ENCODE assay signal across 9 cellular contexts in genomic region chr1:8018492-8019228, GRCh38. TPM values are rescaled to one million over a fixed set of nuclear protein-coding genes. Genes with fewer than 3 reads are reported as not detected.
A peak's percentile ranks its signal among the peaks of the same experiment; 100 is the strongest.
DNase-seq lines count a peak whose midpoint lies in the region; ATAC-seq, FAIRE-seq and TF ChIP-seq lines count a peak whose summit lies in the region.
"Had no signal": no experiment of that assay in that cellular context is flagged by ENCODE, and none has a peak within 500 bp of the region (broad histone marks: within the 10 kb centered on the region; RNA-seq: fewer than 3 reads in every experiment).

No MANE protein-coding gene starts in this region.

- TF ChIP-seq CTCF in astrocyte of the cerebellum (IDR thresholded peaks at IDR 0.05; ENCODE audit: low read depth, low read length, missing control alignments) (no peak), prostate gland (IDR thresholded peaks at IDR 0.05) (no peak), D721Med (IDR thresholded peaks at IDR 0.05; ENCODE audit: insufficient read depth, missing control alignments) (no peak)

- H3K36me3 Mint-ChIP-seq in activated naive CD4-positive, alpha-beta T cell treated with anti-CD3 and anti-CD28 coated beads, Interleukin-2, amount 50 U/mL, for 72 hours: no peaks in the 10 kb centered on the region

- 57% methylated on average over 3 of the region's 3 CpGs for WGBS in prostate gland

- peak overlapping the region; percentile 21; the same call in 1 of the 2 replicates for H3K9ac ChIP-seq in iPS-20b (ENCODE audit: low read depth, low read length)

- no peak for FAIRE-seq in D721Med (lab: Jason Lieb, UNC)

- no peaks in the 10 kb centered on the region for H3K9me3 Mint-ChIP-seq in activated naive CD4-positive, alpha-beta T cell treated with anti-CD3 and anti-CD28 coated beads, Interleukin-2, amount 50 U/mL, for 72 hours

- intact Hi-C loops in prostate gland (cut with DNase I): loop anchor here (5.0 kb wide), 1 partner anchor 36 kb away; no protein-coding TSS in a partner anchor

- H3K9me3 ChIP-seq in iPS-20b (ENCODE audit: insufficient read depth, low read depth, low read length) (no peaks in the 10 kb centered on the region), prostate gland (no peaks in the 10 kb centered on the region)

- no peak for ATAC-seq in activated naive CD4-positive, alpha-beta T cell treated with anti-CD3 and anti-CD28 coated beads, Interleukin-2, amount 50 U/mL, for 72 hours
- ATAC-seq in GM19328 (IDR thresholded peaks at IDR 0.05; ENCODE audit: unreplicated experiment): no peak

- in situ Hi-C loops in astrocyte of the cerebellum (cut with HindIII; ENCODE audit: low sequenced_read_pairs): loop anchor here (5.0 to 25.0 kb wide), 2 partner anchors 106 to 304 kb away; no protein-coding TSS in a partner anchor

- DNase-seq in Daoy (ENCODE audit: low read depth): peak; percentile 54
- peak; percentile 52 for DNase-seq in astrocyte of the cerebellum (ENCODE audit: low read depth)
- DNase-seq in prostate gland (ENCODE audit: low spot score): no peak
- DNase-seq in NCI-H524 (lab: John Stamatoyannopoulos, UW): no peak
- no peak for DNase-seq in D721Med (ENCODE audit: insufficient read length, low spot score)
- no peak for DNase-seq in activated naive CD4-positive, alpha-beta T cell treated with anti-CD3 and anti-CD28 coated beads, Interleukin-2, amount 50 U/mL, for 72 hours (ENCODE audit: low spot score in 2 of 2)

- H3K36me3 ChIP-seq in iPS-20b (ENCODE audit: insufficient read depth, low read depth, low read length) (peaks cover 12% of the 10 kb centered on the region), prostate gland (peaks cover 0 to 5% of the 10 kb centered on the region in 2 donors)

- H3K4me1 ChIP-seq in iPS-20b (ENCODE audit: insufficient read depth, low read length) (peaks cover 62% of the 10 kb centered on the region), prostate gland (replicated peaks) (peaks cover 28% of the 10 kb centered on the region)

- no peak for TF ChIP-seq POLR2A in prostate gland (IDR thresholded peaks at IDR 0.05)

- no peaks in the 10 kb centered on the region for H3K27me3 ChIP-seq in iPS-20b (ENCODE audit: insufficient read depth, low read length)
- H3K27me3 ChIP-seq in prostate gland (replicated peaks; ENCODE audit: insufficient read depth): no peaks in the 10 kb centered on the region

- H3K4me3 ChIP-seq in astrocyte of the cerebellum (ENCODE audit: low read depth, low read length) (peak overlapping the region; percentile 92), iPS-20b (ENCODE audit: low read length) (peak overlapping the region; percentile 6; the same call in 1 of the 2 replicates), prostate gland (no peak overlapping the region)
- H3K4me3 ChIP-seq: skin epidermis had no signal

- H3K27ac ChIP-seq in iPS-20b (ENCODE audit: low read length) (no peak overlapping the region), prostate gland (peak overlapping the region; percentile 61 to 94)

- H3K27ac Mint-ChIP-seq in activated naive CD4-positive, alpha-beta T cell treated with anti-CD3 and anti-CD28 coated beads, Interleukin-2, amount 50 U/mL, for 72 hours: no peak overlapping the region

RNA-seq across cellular contexts. Expression of gene ERRFI1, which starts 7.4 kb away (rescaled TPM):
- 81.0 and 95.0 TPM in 2 replicates for total RNA-seq in Daoy (2014; rRNA removed; shearing (Covaris generic))
- 10 to 100 TPM; 58.1 to 60.4 TPM for total RNA-seq in prostate gland
- total RNA-seq in activated naive CD4-positive, alpha-beta T cell treated with anti-CD3 and anti-CD28 coated beads, Interleukin-2, amount 50 U/mL, for 72 hours: 1 to 10 TPM; 1.9 to 2.3 TPM

RNA-seq across cellular contexts. Expression of gene PARK7, which starts 57.1 kb away (rescaled TPM):
- total RNA-seq in Daoy (2014; rRNA removed; shearing (Covaris generic)): 330 and 448 TPM in 2 replicates
- 100 to 1,000 TPM; 156 to 284 TPM for total RNA-seq in prostate gland
- 100 to 1,000 TPM; 385 to 475 TPM for total RNA-seq in activated naive CD4-positive, alpha-beta T cell treated with anti-CD3 and anti-CD28 coated beads, Interleukin-2, amount 50 U/mL, for 72 hours

Comparison
In these comparisons a context has a peak if more than half of its experiments do, and no peak if none do; other contexts are left out.
1. DNase-seq: peak in Daoy (single experiment) and astrocyte of the cerebellum (single experiment); none in prostate gland (single experiment), NCI-H524 (0 of 2), D721Med (single experiment) and activated naive CD4-positive, alpha-beta T cell treated with anti-CD3 and anti-CD28 coated beads, Interleukin-2, amount 50 U/mL, for 72 hours (0 of 2).
2. H3K4me3 ChIP-seq: peak in astrocyte of the cerebellum (single experiment) and iPS-20b (single experiment); none in prostate gland (0 of 2).
3. RNA of gene ERRFI1, which starts 7.4 kb away (total RNA-seq): 81.0 to 95.0 TPM in Daoy and 58.1 to 60.4 TPM in prostate gland; 1.9 to 2.3 TPM in activated naive CD4-positive, alpha-beta T cell treated with anti-CD3 and anti-CD28 coated beads, Interleukin-2, amount 50 U/mL, for 72 hours; every median in the first group is over 10 times any median in the second.